In the genomic region with DNA sequence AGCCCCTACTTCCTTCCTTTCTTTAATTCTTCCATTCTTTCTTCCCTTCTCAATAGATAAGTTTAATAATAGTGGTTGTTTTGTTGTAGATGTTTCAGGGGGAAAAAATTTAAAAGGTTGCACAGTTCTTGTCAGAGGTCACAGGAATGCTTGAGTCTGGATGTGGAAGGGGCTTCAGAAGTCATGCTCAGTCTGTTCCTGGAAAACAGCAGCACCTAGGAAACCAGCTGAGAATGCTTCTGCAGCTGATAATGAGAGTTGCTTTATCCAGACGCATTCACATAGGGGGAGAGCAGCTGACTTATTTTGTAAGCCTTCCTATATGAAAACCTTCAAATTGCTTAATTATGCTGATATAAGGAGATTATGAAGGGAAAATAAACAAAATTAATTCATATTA, we compare ENCODE assay signal across 12 cellular contexts.
A peak's percentile ranks its signal among the peaks of the same experiment; 100 is the strongest.
DNase-seq lines count a peak whose midpoint lies in the region; ATAC-seq and TF ChIP-seq lines count a peak whose summit lies in the region.
"Had no signal": no experiment of that assay in that cellular context is flagged by ENCODE, and none has a peak within 500 bp of the region (broad histone marks: within the 10 kb centered on the region; RNA-seq: fewer than 3 reads in every experiment).

No MANE protein-coding gene starts in this region.

- peak; percentile 12 for DNase-seq in HCEC 1CT
- no peak for DNase-seq in ascending aorta (ENCODE audit: low spot score in 2 of 2)
- peak; percentile 9 for DNase-seq in hepatic stellate cell (ENCODE audit: low spot score)
- no peak for DNase-seq in smooth muscle cell (lab: John Stamatoyannopoulos, UW; ENCODE audit: unreplicated experiment)
- DNase-seq in NK-92 treated with Interleukin-12 subunit alpha and Interleukin-12 subunit beta, amount 100 ng/mL, for 24 hours (lab: John Stamatoyannopoulos, UW): no peak
- DNase-seq in HT-29 (ENCODE audit: low spot score): no peak
- DNase-seq: CD4-positive, alpha-beta memory T cell; stimulated activated CD4-positive, alpha-beta T cell treated with anti-CD3 and anti-CD28 coated beads, Interleukin-2, amount 100 ng/mL, for 48 hours had no signal

- H4K20me1 ChIP-seq in smooth muscle cell (ENCODE audit: low read depth): no peaks in the 10 kb centered on the region

- H3K79me2 ChIP-seq in smooth muscle cell (ENCODE audit: low read depth): peaks cover 85% of the 10 kb centered on the region
- H3K79me2 ChIP-seq: parathyroid adenoma had no signal

- H3K36me3 ChIP-seq in ascending aorta: no peaks in the 10 kb centered on the region
- peaks cover 11% of the 10 kb centered on the region for H3K36me3 ChIP-seq in smooth muscle cell (ENCODE audit: low read depth)

- peaks cover 0 to 13% of the 10 kb centered on the region in 2 donors for H3K4me1 ChIP-seq in ascending aorta
- H3K4me1 ChIP-seq in smooth muscle cell (ENCODE audit: low read depth): peaks cover 28% of the 10 kb centered on the region
- H3K4me1 ChIP-seq: parathyroid adenoma had no signal

- H3F3A ChIP-seq in smooth muscle cell (ENCODE audit: low read depth): peaks cover 10% of the 10 kb centered on the region

- H3K4me2 ChIP-seq in smooth muscle cell: peak overlapping the region; percentile 82

- peak overlapping the region; percentile 22 to 31 for H3K4me3 ChIP-seq in ascending aorta
- peak overlapping the region; percentile 36 for H3K4me3 ChIP-seq in smooth muscle cell

- H3K27me3 ChIP-seq in ascending aorta (no peaks in the 10 kb centered on the region), smooth muscle cell (ENCODE audit: low read depth) (no peaks in the 10 kb centered on the region)

- H3K9ac ChIP-seq in smooth muscle cell (ENCODE audit: low read depth): peak overlapping the region; percentile 21
- H3K9ac ChIP-seq: parathyroid adenoma had no signal

- WGBS in smooth muscle cell (ENCODE audit: low lambda C conversion rate): 14% methylated on average over 1 of the region's 1 CpG

- H2AFZ ChIP-seq in smooth muscle cell (ENCODE audit: low read depth): no peak overlapping the region
- H2AFZ ChIP-seq: parathyroid adenoma had no signal

- H3K27ac ChIP-seq in ascending aorta (peak overlapping the region; percentile 46 to 69), smooth muscle cell (ENCODE audit: low read depth) (peak overlapping the region; percentile 84)
- H3K27ac ChIP-seq: parathyroid adenoma had no signal

- ATAC-seq in HG03045 (IDR thresholded peaks at IDR 0.05; ENCODE audit: unreplicated experiment) (no peak), GM21367 (IDR thresholded peaks at IDR 0.05; ENCODE audit: unreplicated experiment) (no peak)
- ATAC-seq: activated naive CD4-positive, alpha-beta T cell treated with anti-CD3 and anti-CD28 coated beads, Interleukin-2, amount 50 U/mL, for 72 hours had no signal

- intact Hi-C loops in ascending aorta (cut with DNase I): loop anchor here (5.0 to 10.0 kb wide), 2 partner anchors 548 to 820 kb away; no protein-coding TSS in a partner anchor

- no peaks in the 10 kb centered on the region for H3K9me3 ChIP-seq in ascending aorta
- H3K9me3 ChIP-seq in smooth muscle cell (replicated peaks; ENCODE audit: low read depth): no peaks in the 10 kb centered on the region

- TF ChIP-seq CTCF in ascending aorta (IDR thresholded peaks at IDR 0.05): no peak
- no peak for TF ChIP-seq CTCF in smooth muscle cell (IDR thresholded peaks at IDR 0.05; ENCODE audit: borderline replicate concordance, insufficient read depth, poor library complexity, severe bottlenecking)

Comparison
In these comparisons a context has a peak if more than half of its experiments do, and no peak if none do; other contexts are left out.
1. DNase-seq: peak in HCEC 1CT (single experiment) and hepatic stellate cell (single experiment); none in ascending aorta (0 of 2), smooth muscle cell (single experiment), NK-92 treated with Interleukin-12 subunit alpha and Interleukin-12 subunit beta, amount 100 ng/mL, for 24 hours (single experiment) and HT-29 (single experiment).